27 cellular contexts compared by ENCODE assay signal in genomic region chr4:53534684-53535083, GRCh38.
"Had no signal": no experiment of that assay in that cellular context is flagged by ENCODE, and none has a peak within 500 bp of the region (broad histone marks: within the 10 kb centered on the region; RNA-seq: fewer than 3 reads in every experiment).

No MANE protein-coding gene starts in this region.

- H3K27ac Mint-ChIP-seq: stimulated activated effector memory CD8-positive, alpha-beta T cell treated with anti-CD3 and anti-CD28 coated beads, Interleukin-12 subunit alpha, Interleukin-12 subunit beta, amount 100 ng/mL, for 72 hours; stimulated activated memory B cell treated with anti-CD40 and anti-IgM and Interleukin-4, amounts not matched to agents 10 μg/mL and 1 μg/mL and 100 μg/mL, for 72 hours; stimulated activated naive B cell treated with anti-CD40 and anti-IgM and Interleukin-4, amounts not matched to agents 10 μg/mL and 1 μg/mL and 100 μg/mL, for 72 hours; stimulated activated naive CD8-positive, alpha-beta T cell treated with anti-CD3 and anti-CD28 coated beads, Interleukin-15, amount 100 ng/mL, for 72 hours; stimulated activated naive CD8-positive, alpha-beta T cell treated with anti-CD3 and anti-CD28 coated beads, Interleukin-15, Interleukin-2, amounts not matched to agents 100 ng/mL and 50 ng/mL, for 24 hours; type B pancreatic cell had no signal

- ATAC-seq: stimulated activated effector memory CD8-positive, alpha-beta T cell treated with anti-CD3 and anti-CD28 coated beads, Interleukin-12 subunit alpha, Interleukin-12 subunit beta, amount 100 ng/mL, for 72 hours; stimulated activated memory B cell treated with anti-CD40 and anti-IgM and Interleukin-4, amounts not matched to agents 10 μg/mL and 1 μg/mL and 100 μg/mL, for 72 hours; stimulated activated naive B cell treated with anti-CD40 and anti-IgM and Interleukin-4, amounts not matched to agents 10 μg/mL and 1 μg/mL and 100 μg/mL, for 72 hours; stimulated activated naive CD8-positive, alpha-beta T cell treated with anti-CD3 and anti-CD28 coated beads, Interleukin-15, amount 100 ng/mL, for 72 hours; stimulated activated naive CD8-positive, alpha-beta T cell treated with anti-CD3 and anti-CD28 coated beads, Interleukin-15, Interleukin-2, amounts not matched to agents 100 U/mL and 50 U/mL, for 24 hours; upper lobe of right lung had no signal

- H3K4me1 ChIP-seq: upper lobe of right lung, uterus had no signal

- H3K27me3 ChIP-seq: stomach, suprapubic skin, testis, thyroid gland, tibial artery, tibial nerve, transverse colon, upper lobe of left lung, upper lobe of right lung, uterus, vagina had no signal

- H3K36me3 ChIP-seq: stomach, suprapubic skin, thoracic aorta, thyroid gland, tibial artery, tibial nerve, transverse colon, upper lobe of left lung, upper lobe of right lung, uterus, vagina had no signal

- H3K4me1 Mint-ChIP-seq: stimulated activated effector memory CD8-positive, alpha-beta T cell treated with anti-CD3 and anti-CD28 coated beads, Interleukin-12 subunit alpha, Interleukin-12 subunit beta, amount 100 ng/mL, for 72 hours; stimulated activated memory B cell treated with anti-CD40 and anti-IgM and Interleukin-4, amounts not matched to agents 10 μg/mL and 1 μg/mL and 100 μg/mL, for 72 hours; stimulated activated naive CD8-positive, alpha-beta T cell treated with anti-CD3 and anti-CD28 coated beads, Interleukin-15, amount 100 ng/mL, for 72 hours had no signal

- H3K4me3 ChIP-seq: stomach, suprapubic skin, testis, thoracic aorta, thyroid gland, tibial artery, tibial nerve, transverse colon, upper lobe of left lung, upper lobe of right lung, uterus, vagina had no signal

- H3K27ac ChIP-seq: stomach, suprapubic skin, testis, thoracic aorta, thyroid gland, tibial artery, tibial nerve, transverse colon, upper lobe of left lung, upper lobe of right lung, uterus, vagina had no signal

- H3K36me3 Mint-ChIP-seq: stimulated activated effector memory CD8-positive, alpha-beta T cell treated with anti-CD3 and anti-CD28 coated beads, Interleukin-12 subunit alpha, Interleukin-12 subunit beta, amount 100 ng/mL, for 72 hours; stimulated activated memory B cell treated with anti-CD40 and anti-IgM and Interleukin-4, amounts not matched to agents 10 μg/mL and 1 μg/mL and 100 μg/mL, for 72 hours; stimulated activated naive B cell treated with anti-CD40 and anti-IgM and Interleukin-4, amounts not matched to agents 10 μg/mL and 1 μg/mL and 100 μg/mL, for 72 hours had no signal

- DNase-seq: stimulated activated CD4-positive, alpha-beta T cell treated with anti-CD3 and anti-CD28 coated beads, Interleukin-2, amount 100 ng/mL, for 48 hours; stimulated activated CD4-positive, alpha-beta T cell treated with anti-CD3 and anti-CD28 coated beads, Interleukin-4, amount 100 ng/mL, for 1 hour; stimulated activated CD4-positive, alpha-beta T cell treated with anti-CD3 and anti-CD28 coated beads, Interleukin-4, amount 100 ng/mL, for 24 hours; stimulated activated CD4-positive, alpha-beta T cell treated with anti-CD3 and anti-CD28 coated beads, Interleukin-4, amount 100 ng/mL, for 4 hours; stimulated activated CD8-positive, alpha-beta memory T cell treated with anti-CD3 and anti-CD28 coated beads, Interleukin-4, amount 100 ng/mL, for 48 hours; stimulated activated naive B cell treated with anti-CD40 and anti-IgM and Interleukin-4, amounts not matched to agents 10 μg/mL and 1 μg/mL and 100 μg/mL, for 72 hours; stimulated activated naive CD4-positive, alpha-beta T cell; stimulated activated naive CD4-positive, alpha-beta T cell treated with Interleukin-2 at 50 U/mL for 16 hours; stimulated activated naive CD8-positive, alpha-beta T cell treated with anti-CD3 and anti-CD28 coated beads, Interleukin-15, amount 100 ng/mL, for 72 hours; stimulated activated naive CD8-positive, alpha-beta T cell treated with anti-CD3 and anti-CD28 coated beads, Interleukin-15, Interleukin-2, amounts not matched to agents 100 U/mL and 50 U/mL, for 24 hours; stomach; substantia nigra; testis; thyroid gland; tibial artery; transverse colon; upper lobe of left lung; upper lobe of right lung; uterus had no signal

- H3K9me3 ChIP-seq: stomach, suprapubic skin, testis, thoracic aorta, thyroid gland, tibial artery, tibial nerve, transverse colon, upper lobe of left lung, upper lobe of right lung, uterus, vagina had no signal

- H3K9me3 Mint-ChIP-seq: stimulated activated effector memory CD8-positive, alpha-beta T cell treated with anti-CD3 and anti-CD28 coated beads, Interleukin-12 subunit alpha, Interleukin-12 subunit beta, amount 100 ng/mL, for 72 hours; stimulated activated memory B cell treated with anti-CD40 and anti-IgM and Interleukin-4, amounts not matched to agents 10 μg/mL and 1 μg/mL and 100 μg/mL, for 72 hours; stimulated activated naive CD8-positive, alpha-beta T cell treated with anti-CD3 and anti-CD28 coated beads, Interleukin-15, amount 100 ng/mL, for 72 hours; stimulated activated naive CD8-positive, alpha-beta T cell treated with anti-CD3 and anti-CD28 coated beads, Interleukin-15, Interleukin-2, amounts not matched to agents 100 ng/mL and 50 ng/mL, for 24 hours had no signal

- H3K4me3 Mint-ChIP-seq: stimulated activated effector memory CD8-positive, alpha-beta T cell treated with anti-CD3 and anti-CD28 coated beads, Interleukin-12 subunit alpha, Interleukin-12 subunit beta, amount 100 ng/mL, for 72 hours; stimulated activated memory B cell treated with anti-CD40 and anti-IgM and Interleukin-4, amounts not matched to agents 10 μg/mL and 1 μg/mL and 100 μg/mL, for 72 hours; stimulated activated naive B cell treated with anti-CD40 and anti-IgM and Interleukin-4, amounts not matched to agents 10 μg/mL and 1 μg/mL and 100 μg/mL, for 72 hours; stimulated activated naive CD8-positive, alpha-beta T cell treated with anti-CD3 and anti-CD28 coated beads, Interleukin-15, amount 100 ng/mL, for 72 hours; stimulated activated naive CD8-positive, alpha-beta T cell treated with anti-CD3 and anti-CD28 coated beads, Interleukin-15, Interleukin-2, amounts not matched to agents 100 ng/mL and 50 ng/mL, for 24 hours; type B pancreatic cell had no signal
